ENCODE assay signal across 12 cellular contexts in the genomic region with DNA sequence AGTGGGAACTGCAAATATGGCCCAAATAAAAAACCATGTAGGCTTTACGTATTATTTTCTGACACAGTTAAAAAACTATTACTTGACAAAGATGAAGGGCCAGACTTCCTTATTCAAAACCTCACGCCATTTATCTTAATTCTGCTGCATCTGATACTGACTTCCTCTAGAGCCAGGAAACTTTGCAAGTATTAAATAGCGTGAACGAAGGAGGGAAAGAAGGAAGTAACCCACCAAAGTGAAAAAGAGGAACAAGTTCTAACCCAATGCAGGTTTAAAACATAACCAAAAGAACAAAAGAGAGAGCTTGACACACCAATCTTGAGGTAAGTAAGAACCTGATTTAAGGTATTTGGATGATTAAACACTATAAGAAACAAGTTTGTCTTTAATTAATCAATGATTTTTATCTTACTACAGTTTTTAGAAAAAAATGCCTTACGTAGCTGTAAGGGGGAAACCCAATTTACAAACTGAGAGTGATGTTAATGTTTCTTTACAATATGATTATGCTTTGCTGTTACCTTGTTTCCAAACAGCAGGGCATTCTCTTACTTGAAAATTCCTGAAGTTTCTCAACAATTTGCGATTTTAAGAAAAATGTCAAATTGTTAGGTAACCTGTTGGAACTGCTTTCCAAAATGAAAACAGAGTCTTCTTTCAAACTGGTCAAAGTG. TPM values are rescaled to one million over a fixed set of nuclear protein-coding genes. Genes with fewer than 3 reads are reported as not detected.
DNase-seq lines count a peak whose midpoint lies in the region; ATAC-seq and TF ChIP-seq lines count a peak whose summit lies in the region.
"Had no signal": no experiment of that assay in that cellular context is flagged by ENCODE, and none has a peak within 500 bp of the region (broad histone marks: within the 10 kb centered on the region; RNA-seq: fewer than 3 reads in every experiment).

Gene GAPT, plus strand, starts transcription at position 220 of the 677 bp plus-strand sequence. CDS start 3,102 bp downstream, outside the sequence.

- H3K27me3 ChIP-seq in Karpas-422 (ENCODE audit: low read length) (no peaks in the 10 kb centered on the region), left lung (no peaks in the 10 kb centered on the region)

- H3K4me2 ChIP-seq in Karpas-422 (ENCODE audit: low read depth, low read length, poor library complexity, severe bottlenecking), result peak within 1 kb of the TSS; percentile 71

- POLR2A ChIA-PET in HEK293T (lab: Yijun Ruan, JAX), result no interaction called here

- H3K27ac ChIP-seq in Karpas-422 (ENCODE audit: low read length), result peak within 1 kb of the TSS; percentile 83
- peak within 1 kb of the TSS in 1 of 2 donors; percentile 87 for H3K27ac ChIP-seq in left lung

- ATAC-seq in GM18517 (IDR thresholded peaks at IDR 0.05; ENCODE audit: unreplicated experiment), result peak; percentile 81
- peak; percentile 74 for ATAC-seq in HG02642 (IDR thresholded peaks at IDR 0.05; ENCODE audit: poor library complexity, unreplicated experiment)
- ATAC-seq in left lung, result peak; percentile 49

- no peaks in the 10 kb centered on the region for H3K9me2 ChIP-seq in Karpas-422 (replicated peaks; ENCODE audit: insufficient read depth, low read length)

- no peak for TF ChIP-seq CTCF in left lung (IDR thresholded peaks at IDR 0.05)

- H2AFZ ChIP-seq in Karpas-422 (ENCODE audit: low read length), result peak within 1 kb of the TSS; percentile 71

- CTCF ChIA-PET in HEK293T (lab: Yijun Ruan, JAX), result no interaction called here

- DNase-seq in Karpas-422, result peak; percentile 88
- DNase-seq in left lung, result no peak
- no peak for DNase-seq in HEK293T (ENCODE audit: extremely low spot score)
- DNase-seq in NCI-H146 treated with DMSO at 0.1 percent for 48 hours (lab: John Stamatoyannopoulos, UW; ENCODE audit: unreplicated experiment), result no peak
- no peak for DNase-seq in mucosa of gallbladder (ENCODE audit: low spot score)
- no peak for DNase-seq in NCI-H2171 (lab: John Stamatoyannopoulos, UW)
- DNase-seq: DND-41, IMR-90 had no signal

- H3K36me3 ChIP-seq in Karpas-422 (ENCODE audit: insufficient read depth, low read length), result no peaks in the 10 kb centered on the region
- H3K36me3 ChIP-seq in left lung, result no peaks in the 10 kb centered on the region

- no peaks in the 10 kb centered on the region for H4K20me1 ChIP-seq in Karpas-422 (ENCODE audit: insufficient read depth, low read depth, low read length)

- peak within 1 kb of the TSS; percentile 61 for H3K4me3 ChIP-seq in Karpas-422 (ENCODE audit: low read length)
- peak within 1 kb of the TSS in 1 of 2 donors; percentile 27 for H3K4me3 ChIP-seq in left lung
- H3K4me3 ChIP-seq: skin epidermis had no signal

- intact Hi-C loops in left lung (cut with DNase I), result no loop called here

- H3K4me1 ChIP-seq in Karpas-422 (ENCODE audit: low read length) (peaks cover 36% of the 10 kb centered on the region), left lung (peaks cover 0 to 12% of the 10 kb centered on the region in 2 donors)

- peak within 1 kb of the TSS; percentile 58 for H3K9ac ChIP-seq in Karpas-422 (ENCODE audit: low read length)

- H3K9me3 ChIP-seq in Karpas-422 (ENCODE audit: low read length) (no peaks in the 10 kb centered on the region), left lung (no peaks in the 10 kb centered on the region)

- H3K79me2 ChIP-seq in Karpas-422 (ENCODE audit: low read length), result no peaks in the 10 kb centered on the region

TF ChIP-seq in HEK293T, 16 proteins besides CTCF, POLR2A, EP300 and RAD21:
- TF ChIP-seq NFRKB (IDR thresholded peaks at IDR 0.05) (no peak), PKNOX1 (IDR thresholded peaks at IDR 0.05) (no peak), BHLHE40 (IDR thresholded peaks at IDR 0.05; ENCODE audit: borderline replicate concordance) (no peak), CTBP1 (IDR thresholded peaks at IDR 0.05; ENCODE audit: borderline replicate concordance) (no peak), ARNT (IDR thresholded peaks at IDR 0.05) (no peak), SUZ12 (IDR thresholded peaks at IDR 0.05) (no peak)

RNA-seq across cellular contexts. Expression of gene GAPT, which starts in this region (rescaled TPM):
- 17.8 and 21.4 TPM in 2 replicates for total RNA-seq in Karpas-422 (2014; rRNA removed; shearing (Covaris generic); ENCODE audit: low replicate concordance)
- 10 to 100 TPM in 1 of 2 donors, 1 to 10 TPM in 1; 2.6 to 18.3 TPM for total RNA-seq in left lung
- total RNA-seq in mucosa of gallbladder, result 4.7 TPM
- total RNA-seq: astrocyte, IMR-90 had no signal
